ENCODE assay signal across 8 cellular contexts in the genomic region with DNA sequence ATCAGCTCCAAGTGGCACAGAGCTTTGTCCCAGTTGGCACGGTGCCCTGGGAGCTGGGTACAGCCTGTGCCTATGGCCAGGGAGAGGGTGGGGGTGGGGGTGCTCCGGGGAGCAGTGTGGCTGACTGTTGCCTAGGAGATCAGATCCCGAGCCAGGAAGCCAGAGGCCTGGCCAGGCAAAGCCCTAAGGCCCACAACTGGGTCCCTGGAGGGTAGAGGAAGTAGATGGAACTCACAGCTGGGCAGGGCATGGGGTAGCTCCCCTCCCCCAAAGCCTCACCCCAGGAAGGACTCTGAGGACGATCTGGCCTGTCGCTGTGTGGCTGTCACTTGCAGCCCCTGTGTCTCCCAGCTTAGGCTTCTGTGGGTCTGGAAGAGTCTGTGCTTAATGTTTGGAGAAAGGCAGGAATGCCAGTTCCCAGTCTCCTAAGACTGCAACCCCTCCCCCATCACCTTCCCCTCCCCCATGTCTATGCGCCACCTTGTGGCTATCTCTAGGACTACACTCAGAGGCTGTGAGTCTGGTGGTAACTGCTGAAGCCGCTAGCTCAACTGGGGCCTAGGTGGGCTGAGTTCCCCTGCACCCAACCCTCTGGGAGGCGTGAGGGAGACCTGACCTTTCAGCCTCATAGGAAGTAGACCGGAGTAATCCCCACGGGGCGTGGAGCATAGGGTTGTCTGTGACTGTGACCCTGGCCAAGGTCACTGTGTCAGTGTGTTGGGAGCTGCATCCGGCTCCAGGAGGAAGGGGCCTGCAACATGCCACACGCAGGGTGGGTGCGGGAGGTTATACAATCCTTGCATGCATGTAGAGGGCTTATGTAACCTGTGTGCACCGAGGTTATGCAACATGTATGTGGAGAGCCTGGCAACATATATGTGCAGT. TPM values are rescaled to one million over a fixed set of nuclear protein-coding genes. Genes with fewer than 3 reads are reported as not detected.
DNase-seq lines count a peak whose midpoint lies in the region; ATAC-seq and TF ChIP-seq lines count a peak whose summit lies in the region.

No MANE protein-coding gene starts in this region.

- H3K9me3 Mint-ChIP-seq in WTC11: no peaks in the 10 kb centered on the region

- H3K27me3 Mint-ChIP-seq in WTC11 (ENCODE audit: low read depth): no peaks in the 10 kb centered on the region

- H3K4me1 Mint-ChIP-seq in WTC11: peaks cover 46% of the 10 kb centered on the region

- H3K27me3 ChIP-seq in layer of hippocampus (ENCODE audit: control insufficient read depth, insufficient read depth, low read length): no peaks in the 10 kb centered on the region

- CTCF ChIA-PET in WTC11 (lab: Charles Lee): interaction anchor here (0.5 to 7.3 kb wide), 48 partner anchors 9 to 426 kb away, joined by 3 to 252 read pairs (median 6); partner anchors contain the start of genes CASC3, CSF3, MED24 and NR1D1

- H3K4me3 ChIP-seq in GM12864 (ENCODE audit: low read depth, low read length): no peak overlapping the region

- no peaks in the 10 kb centered on the region for H3K36me3 Mint-ChIP-seq in WTC11

- peak overlapping the region; percentile 100 for H3K27ac ChIP-seq in caudate nucleus (ENCODE audit: low read depth, low read length)
- H3K27ac ChIP-seq in layer of hippocampus (ENCODE audit: low read depth, low read length): peak overlapping the region; percentile 100

- no peak overlapping the region for H3K4me3 Mint-ChIP-seq in WTC11

- TF ChIP-seq CTCF in GM12864 (IDR thresholded peaks at IDR 0.05; ENCODE audit: low read depth, low read length, missing control alignments) (peak; percentile 96), WTC11 (IDR thresholded peaks at IDR 0.05) (peak; percentile 88)

- POLR2A ChIA-PET in WTC11 (lab: Charles Lee): interaction anchor here (0.6 to 2.8 kb wide), 15 partner anchors 11 to 157 kb away, joined by 3 to 9 read pairs (median 3); partner anchors contain the start of genes MED24, PSMD3 and THRA

- H3K27ac Mint-ChIP-seq in WTC11: peak overlapping the region; percentile 70; the same call in 1 of the 2 replicates

- peak; percentile 74 for ATAC-seq in WTC11
- ATAC-seq in HG02759 (IDR thresholded peaks at IDR 0.05; ENCODE audit: unreplicated experiment): no peak

- DNase-seq in GM12864 (ENCODE audit: low read depth): no peak
- DNase-seq in NCI-H1417 treated with DMSO at 0.1 percent for 48 hours (lab: John Stamatoyannopoulos, UW): peak; percentile 60
- DNase-seq in WTC11 (ENCODE audit: low spot score): peak; percentile 87
- peak in 55 of 61 donors; percentile 53 to 89 (median 77) for DNase-seq in caudate nucleus (lab: John Stamatoyannopoulos, UW)
- peak; percentile 63 for DNase-seq in stimulated activated CD4-positive, alpha-beta T cell treated with anti-CD3 and anti-CD28 coated beads, Interleukin-1b, Interleukin-23, amount 100 ng/mL, for 48 hours
- no peak for DNase-seq in GOT3 (lab: John Stamatoyannopoulos, UW)

TF ChIP-seq in WTC11, 78 proteins besides CTCF, POLR2A, EP300 and RAD21 (continues in another document):
- TF ChIP-seq FOXP4 (CRISPR knock-in tag; IDR thresholded peaks at IDR 0.05) (no peak), ZNF532 (CRISPR knock-in tag; IDR thresholded peaks at IDR 0.05; ENCODE audit: borderline replicate concordance) (no peak), ZNF416 (CRISPR knock-in tag; IDR thresholded peaks at IDR 0.05) (0 out of 2 replicates have a peak, but pooled peaks have one; percentile 19), ZNF423 (CRISPR knock-in tag; IDR thresholded peaks at IDR 0.05) (no peak), ESRRA (CRISPR knock-in tag; IDR thresholded peaks at IDR 0.05; ENCODE audit: borderline replicate concordance) (0 out of 2 replicates have a peak, but pooled peaks have one; percentile 21)
- TF ChIP-seq, protein P1, sequence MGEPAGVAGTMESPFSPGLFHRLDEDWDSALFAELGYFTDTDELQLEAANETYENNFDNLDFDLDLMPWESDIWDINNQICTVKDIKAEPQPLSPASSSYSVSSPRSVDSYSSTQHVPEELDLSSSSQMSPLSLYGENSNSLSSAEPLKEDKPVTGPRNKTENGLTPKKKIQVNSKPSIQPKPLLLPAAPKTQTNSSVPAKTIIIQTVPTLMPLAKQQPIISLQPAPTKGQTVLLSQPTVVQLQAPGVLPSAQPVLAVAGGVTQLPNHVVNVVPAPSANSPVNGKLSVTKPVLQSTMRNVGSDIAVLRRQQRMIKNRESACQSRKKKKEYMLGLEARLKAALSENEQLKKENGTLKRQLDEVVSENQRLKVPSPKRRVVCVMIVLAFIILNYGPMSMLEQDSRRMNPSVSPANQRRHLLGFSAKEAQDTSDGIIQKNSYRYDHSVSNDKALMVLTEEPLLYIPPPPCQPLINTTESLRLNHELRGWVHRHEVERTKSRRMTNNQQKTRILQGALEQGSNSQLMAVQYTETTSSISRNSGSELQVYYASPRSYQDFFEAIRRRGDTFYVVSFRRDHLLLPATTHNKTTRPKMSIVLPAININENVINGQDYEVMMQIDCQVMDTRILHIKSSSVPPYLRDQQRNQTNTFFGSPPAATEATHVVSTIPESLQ (CRISPR knock-in tag; IDR thresholded peaks at IDR 0.05): no peak
- TF ChIP-seq, protein P2, sequence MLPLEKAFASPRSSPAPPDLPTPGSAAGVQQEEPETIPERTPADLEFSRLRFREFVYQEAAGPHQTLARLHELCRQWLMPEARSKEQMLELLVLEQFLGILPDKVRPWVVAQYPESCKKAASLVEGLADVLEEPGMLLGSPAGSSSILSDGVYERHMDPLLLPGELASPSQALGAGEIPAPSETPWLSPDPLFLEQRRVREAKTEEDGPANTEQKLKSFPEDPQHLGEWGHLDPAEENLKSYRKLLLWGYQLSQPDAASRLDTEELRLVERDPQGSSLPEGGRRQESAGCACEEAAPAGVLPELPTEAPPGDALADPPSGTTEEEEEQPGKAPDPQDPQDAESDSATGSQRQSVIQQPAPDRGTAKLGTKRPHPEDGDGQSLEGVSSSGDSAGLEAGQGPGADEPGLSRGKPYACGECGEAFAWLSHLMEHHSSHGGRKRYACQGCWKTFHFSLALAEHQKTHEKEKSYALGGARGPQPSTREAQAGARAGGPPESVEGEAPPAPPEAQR (CRISPR knock-in tag; IDR thresholded peaks at IDR 0.05): no peak

RNA-seq across cellular contexts. Expression of gene THRA, which starts 12.7 kb away (rescaled TPM):
- 11.9 to 15.9 TPM (median 12.0 TPM) in 3 replicates for total RNA-seq in WTC11 (2021)

RNA-seq across cellular contexts. Expression of gene MED24, which starts 21.2 kb away (rescaled TPM):
- 95.5 to 107 TPM (median 103 TPM) in 3 replicates for total RNA-seq in WTC11 (2021)

RNA-seq across cellular contexts. Expression of gene NR1D1, which starts 24.9 kb away (rescaled TPM):
- 5.6 to 7.6 TPM (median 6.2 TPM) in 3 replicates for total RNA-seq in WTC11 (2021)

RNA-seq across cellular contexts. Expression of gene MSL1, which starts 46.3 kb away (rescaled TPM):
- 69.2 to 78.1 TPM (median 73.7 TPM) in 3 replicates for total RNA-seq in WTC11 (2021)

Comparison
In these comparisons a context has a peak if more than half of its experiments do, and no peak if none do; other contexts are left out.
1. DNase-seq: peak in NCI-H1417 treated with DMSO at 0.1 percent for 48 hours (single experiment), WTC11 (single experiment), caudate nucleus (55 of 61) and stimulated activated CD4-positive, alpha-beta T cell treated with anti-CD3 and anti-CD28 coated beads, Interleukin-1b, Interleukin-23, amount 100 ng/mL, for 48 hours (single experiment); none in GM12864 (single experiment) and GOT3 (single experiment).